Comparison of ENCODE assay signal across 8 cellular contexts in genomic region chr7:129187681-129188371, GRCh38. TPM values are rescaled to one million over a fixed set of nuclear protein-coding genes. Genes with fewer than 3 reads are reported as not detected.
DNase-seq lines count a peak whose midpoint lies in the region; ATAC-seq, FAIRE-seq and TF ChIP-seq lines count a peak whose summit lies in the region.

No MANE protein-coding gene starts in this region.

- ATAC-seq in heart left ventricle (no peak), GM12878 (no peak), lung (ENCODE audit: insufficient read depth, low FRiP score) (peak; percentile 35), upper lobe of right lung (no peak), GM18867 (IDR thresholded peaks at IDR 0.05; ENCODE audit: unreplicated experiment) (no peak)

- POLR2A ChIA-PET in GM12878 (lab: Charles Lee), result no interaction called here

- H3K36me3 ChIP-seq in heart left ventricle, result no peaks in the 10 kb centered on the region
- no peaks in the 10 kb centered on the region for H3K36me3 ChIP-seq in GM12878 (ENCODE audit: control insufficient read depth in 2 of 2, insufficient read depth in 2 of 2, low read length in 1 of 2)
- H3K36me3 ChIP-seq in lung (ENCODE audit: control insufficient read depth in 2 of 2, insufficient read depth in 2 of 2, low read length in 2 of 2), result no peaks in the 10 kb centered on the region
- H3K36me3 ChIP-seq in upper lobe of right lung, result no peaks in the 10 kb centered on the region

- no peaks in the 10 kb centered on the region for H4K20me1 ChIP-seq in GM12878 (ENCODE audit: control insufficient read depth, insufficient read depth)

- BruUV-seq in GM12878 (replicated peaks; lab: Mats Ljungman, UMichigan), result no TSS peak

- H3K4me3 ChIP-seq in heart left ventricle (peak overlapping the region in 11 of 12 donors; percentile 56 to 93 (median 84)), GM12878 (peak overlapping the region; percentile 92; the same call in 1 of the 2 replicates), lung (peak overlapping the region; percentile 44), upper lobe of right lung (peak overlapping the region; percentile 59)

- no peak for FAIRE-seq in GM12878 (lab: Jason Lieb, UNC)

- DNase-seq in heart left ventricle (no peak), cardiac septum (ENCODE audit: low spot score) (no peak), GM12878 (ENCODE audit: low read depth, low spot score) (no peak), lung (ENCODE audit: low spot score) (no peak), upper lobe of right lung (no peak), NCI-H69 (lab: John Stamatoyannopoulos, UW) (no peak)
- no peak for DNase-seq in effector CD8-positive, alpha-beta T cell (lab: John Stamatoyannopoulos, UW)

- peak overlapping the region; percentile 75 for H2AFZ ChIP-seq in GM12878 (ENCODE audit: control insufficient read depth, low read depth, low read length)

- CTCF ChIA-PET in GM12878 (lab: Yijun Ruan, JAX), result no interaction called here

- H3K4me1 ChIP-seq in heart left ventricle (peaks cover 0 to 29% (median 6%) of the 10 kb centered on the region in 12 donors), GM12878 (ENCODE audit: control insufficient read depth, insufficient read depth, low read length) (peaks cover 8% of the 10 kb centered on the region), lung (ENCODE audit: control insufficient read depth in 2 of 2, insufficient read depth in 2 of 2, low read length in 2 of 2) (peaks cover 3 to 8% of the 10 kb centered on the region in 2 donors), upper lobe of right lung (peaks cover 6% of the 10 kb centered on the region)

- H3K4me2 ChIP-seq in GM12878 (ENCODE audit: control insufficient read depth, insufficient read depth), result peak overlapping the region; percentile 99

- RAD21 ChIA-PET in GM12878 (lab: Charles Lee; ENCODE audit: unreplicated experiment), result no interaction called here

- in situ Hi-C loops in GM12878 (cut with MboI), result no loop called here

- peak overlapping the region in 5 of 12 donors; percentile 23 to 67 (median 39) for H3K27ac ChIP-seq in heart left ventricle
- no peak overlapping the region for H3K27ac ChIP-seq in GM12878 (ENCODE audit: control insufficient read depth, insufficient read depth)
- H3K27ac ChIP-seq in lung (ENCODE audit: low read depth in 1 of 2, low read length in 1 of 2), result no peak overlapping the region
- H3K27ac ChIP-seq in upper lobe of right lung, result no peak overlapping the region

- intact Hi-C loops in heart left ventricle (cut with DNase I), result no loop called here
- intact Hi-C loops in cardiac septum (cut with DNase I), result no loop called here
- intact Hi-C loops in GM12878 (cut with micrococcal nuclease; ENCODE audit: unreplicated experiment), result no loop called here
- intact Hi-C loops in upper lobe of right lung (cut with DNase I), result no loop called here

- TF ChIP-seq POLR2A in heart left ventricle (IDR thresholded peaks at IDR 0.05) (no peak), GM12878 (IDR thresholded peaks at IDR 0.05; ENCODE audit: low read depth, low read length) (no peak)

- peaks cover 0 to 37% (median 0%) of the 10 kb centered on the region in 9 donors for H3K27me3 ChIP-seq in heart left ventricle
- H3K27me3 ChIP-seq in GM12878 (replicated peaks in 1 of 2; ENCODE audit: control insufficient read depth in 2 of 2, insufficient read depth in 2 of 2, low read length in 1 of 2), result 0 out of 4 replicates have a peak, but pooled peaks cover 0 to 1% of the 10 kb centered on the region in 2 experiments
- peaks cover 7% of the 10 kb centered on the region for H3K27me3 ChIP-seq in lung (ENCODE audit: control insufficient read depth, insufficient read depth)
- H3K27me3 ChIP-seq in upper lobe of right lung, result peaks cover 42% of the 10 kb centered on the region

- no peaks in the 10 kb centered on the region; the same call in 1 of the 2 replicates for H3K79me2 ChIP-seq in GM12878 (ENCODE audit: control insufficient read depth, insufficient read depth, low read length)

- no peak for TF ChIP-seq EP300 in GM12878 (IDR thresholded peaks at IDR 0.05; ENCODE audit: borderline replicate concordance in 1 of 2, control insufficient read depth in 1 of 2, low read depth in 2 of 2, low read length in 2 of 2)

- SMC1A ChIA-PET in GM12878 (lab: Charles Lee; ENCODE audit: uncharacterized antibody, unreplicated experiment), result no interaction called here

- no peak for TF ChIP-seq RAD21 in GM12878 (IDR thresholded peaks at IDR 0.05; ENCODE audit: insufficient read depth, low read depth, low read length)

- peak overlapping the region; percentile 73 for H3K9ac ChIP-seq in GM12878 (ENCODE audit: control insufficient read depth, insufficient read depth, low read length)

- no peak for TF ChIP-seq CTCF in heart left ventricle (IDR thresholded peaks at IDR 0.05)
- TF ChIP-seq CTCF in GM12878 (IDR thresholded peaks at IDR 0.05 in 2 of 3, conservative IDR thresholded peaks at IDR 0.05 in 1 of 3; ENCODE audit: control insufficient read depth in 2 of 3, extremely low read depth in 1 of 3, insufficient read depth in 1 of 3, low read depth in 3 of 3, low read length in 3 of 3), result no peak
- TF ChIP-seq CTCF in lung (IDR thresholded peaks at IDR 0.05; ENCODE audit: control extremely low read depth, extremely low read depth), result no peak
- TF ChIP-seq CTCF in upper lobe of right lung (IDR thresholded peaks at IDR 0.05), result no peak

- H3K9me3 ChIP-seq in heart left ventricle (no peaks in the 10 kb centered on the region), GM12878 (replicated peaks; ENCODE audit: control insufficient read depth, insufficient read depth, low read length) (no peaks in the 10 kb centered on the region), lung (ENCODE audit: control insufficient read depth in 2 of 2, insufficient read depth in 1 of 2, low read length in 1 of 2) (no peaks in the 10 kb centered on the region), upper lobe of right lung (no peaks in the 10 kb centered on the region)

- WGBS in heart left ventricle, 4 donors, result 29 to 32% (median 30%) methylated on average over 14 of the region's 14 CpGs
- 56% methylated on average over 14 of the region's 14 CpGs for WGBS in GM12878 (ENCODE audit: insufficient coverage, insufficient replicate concordance, low lambda C conversion rate, missing lambda C conversion rate)
- WGBS in lung, 2 donors, result 32 to 36% methylated on average over 14 of the region's 14 CpGs

RNA-seq across cellular contexts. Expression of gene SMO, which starts 0.6 kb away (rescaled TPM):
- total RNA-seq in heart left ventricle (1 to 10 TPM; 3.1 to 7.3 (median 3.9) TPM), cardiac septum (4.7 TPM), GM12878 (2014; rRNA removed) (7.8 and 8.2 TPM in 2 replicates), GM12878 (2014; rRNA removed; fragmentation: Illumina TruSeq; extraction: Trizol) (3.0 and 3.3 TPM in 2 replicates), GM12878 (2021) (9.6 and 11.2 TPM in 2 replicates), lung (10 to 100 TPM in 1 of 2 donors, 1 to 10 TPM in 1; 4.6 to 19.3 TPM), upper lobe of right lung (4.0 TPM)
- polyA plus RNA-seq in heart left ventricle (1 to 10 TPM; 1.7 to 3.4 TPM), GM12878 (2011; rRNA removed) (0.91 and 1.5 TPM in 2 replicates), GM12878 (2014; fragmentation: Illumina TruSeq; extraction: Trizol) (3.2 and 4.6 TPM in 2 replicates), GM12878 (2014; fragmentation: Nextera tagmentation; extraction: Ambion mirVana) (under 1 TPM; 0.40 to 0.62 TPM), GM12878 (2014; rRNA removed) (8.2 and 8.3 TPM in 2 replicates), GM12878 (2016; fragmentation: Nextera tagmentation; extraction: Ambion mirVana) (1 to 10 TPM; 1.1 to 1.9 TPM), lung (1 to 10 TPM in 1 of 2 donors, under 1 TPM in 1; 0.87 to 2.5 TPM)
- total RNA-seq in GM12878 (2013; cell fraction: nucleolus; rRNA removed), result 7.3 and 7.8 TPM in 2 replicates
- 5.7 TPM for polyA plus RNA-seq in GM12878 (2011; ENCODE audit: low read depth)
- 2.2 and 2.4 TPM in 2 replicates for polyA plus RNA-seq in GM12878 (2011; cell fraction: cytosol; rRNA removed)
- 5.9 and 8.6 TPM in 2 replicates for polyA plus RNA-seq in GM12878 (2011; cell fraction: nucleus; rRNA removed)
- 12.4 and 13.1 TPM in 2 replicates for polyA plus RNA-seq in GM12878 (2012)
- polyA minus RNA-seq in GM12878 (2011; rRNA and poly(A)+ RNA removed), result 3.5 and 7.3 TPM in 2 replicates
- 0.83 and 1.3 TPM in 2 replicates for polyA minus RNA-seq in GM12878 (2011; cell fraction: cytosol; rRNA and poly(A)+ RNA removed)
- 1.3 TPM in 2 replicates for polyA minus RNA-seq in GM12878 (2011; cell fraction: nucleus; rRNA and poly(A)+ RNA removed)

RNA-seq across cellular contexts. Expression of gene AHCYL2, which starts 37.0 kb away (rescaled TPM):
- 1 to 10 TPM; 3.6 to 7.6 (median 6.5) TPM for total RNA-seq in heart left ventricle
- polyA plus RNA-seq in heart left ventricle, result 1 to 10 TPM; 1.3 to 5.6 TPM
- total RNA-seq in cardiac septum, result 5.9 TPM
- 19.4 and 28.2 TPM in 2 replicates for total RNA-seq in GM12878 (2013; cell fraction: nucleolus; rRNA removed)
- total RNA-seq in GM12878 (2014; rRNA removed), result 6.0 and 6.7 TPM in 2 replicates
- total RNA-seq in GM12878 (2014; rRNA removed; fragmentation: Illumina TruSeq; extraction: Trizol), result 4.7 and 5.5 TPM in 2 replicates
- total RNA-seq in GM12878 (2021), result 7.0 and 8.3 TPM in 2 replicates
- polyA plus RNA-seq in GM12878 (2011; ENCODE audit: low read depth), result 2.7 TPM
- 29.1 and 31.4 TPM in 2 replicates for polyA plus RNA-seq in GM12878 (2011; rRNA removed)
- 13.4 and 16.4 TPM in 2 replicates for polyA plus RNA-seq in GM12878 (2011; cell fraction: cytosol; rRNA removed)
- polyA plus RNA-seq in GM12878 (2011; cell fraction: nucleus; rRNA removed), result 23.3 and 25.6 TPM in 2 replicates
- 3.2 and 4.4 TPM in 2 replicates for polyA plus RNA-seq in GM12878 (2012)
- polyA plus RNA-seq in GM12878 (2014; fragmentation: Illumina TruSeq; extraction: Trizol), result 7.7 and 9.8 TPM in 2 replicates
- polyA plus RNA-seq in GM12878 (2014; fragmentation: Nextera tagmentation; extraction: Ambion mirVana), result 1 to 10 TPM; 1.7 to 2.0 TPM
- polyA plus RNA-seq in GM12878 (2014; rRNA removed), result 5.0 and 6.1 TPM in 2 replicates
- 1 to 10 TPM; 3.5 to 4.4 TPM for polyA plus RNA-seq in GM12878 (2016; fragmentation: Nextera tagmentation; extraction: Ambion mirVana)
- 30.6 and 31.0 TPM in 2 replicates for polyA minus RNA-seq in GM12878 (2011; rRNA and poly(A)+ RNA removed)
- polyA minus RNA-seq in GM12878 (2011; cell fraction: cytosol; rRNA and poly(A)+ RNA removed), result 8.3 and 9.8 TPM in 2 replicates
- polyA minus RNA-seq in GM12878 (2011; cell fraction: nucleus; rRNA and poly(A)+ RNA removed), result 13.5 and 15.2 TPM in 2 replicates
- 100 to 1,000 TPM; 117 to 172 TPM for total RNA-seq in lung
- polyA plus RNA-seq in lung, result 10 to 100 TPM; 16.3 to 70.8 TPM
- total RNA-seq in upper lobe of right lung, result 106 TPM

RNA-seq across cellular contexts. Expression of gene TSPAN33, which starts 43.3 kb away (rescaled TPM):
- total RNA-seq in heart left ventricle (10 to 100 TPM in 4 of 9 donors, 1 to 10 TPM in 5; 4.9 to 21.5 (median 8.9) TPM), cardiac septum (9.9 TPM), GM12878 (2014; rRNA removed) (108 and 109 TPM in 2 replicates), GM12878 (2014; rRNA removed; fragmentation: Illumina TruSeq; extraction: Trizol) (77.8 and 78.8 TPM in 2 replicates), GM12878 (2021) (113 and 122 TPM in 2 replicates), lung (1 to 10 TPM; 4.5 to 7.3 TPM), upper lobe of right lung (6.2 TPM)
- polyA plus RNA-seq in heart left ventricle (1 to 10 TPM; 3.0 to 5.6 TPM), GM12878 (2011; rRNA removed) (89.1 and 123 TPM in 2 replicates), GM12878 (2014; fragmentation: Illumina TruSeq; extraction: Trizol) (78.5 and 94.8 TPM in 2 replicates), GM12878 (2014; fragmentation: Nextera tagmentation; extraction: Ambion mirVana) (10 to 100 TPM; 17.8 to 30.0 TPM), GM12878 (2014; rRNA removed) (95.6 and 99.0 TPM in 2 replicates), GM12878 (2016; fragmentation: Nextera tagmentation; extraction: Ambion mirVana) (10 to 100 TPM; 12.0 to 15.8 TPM), lung (1 to 10 TPM; 3.3 to 8.2 TPM)
- 84.1 and 97.9 TPM in 2 replicates for total RNA-seq in GM12878 (2013; cell fraction: nucleolus; rRNA removed)
- 145 TPM for polyA plus RNA-seq in GM12878 (2011; ENCODE audit: low read depth)
- polyA plus RNA-seq in GM12878 (2011; cell fraction: cytosol; rRNA removed), result 153 and 156 TPM in 2 replicates
- 104 and 146 TPM in 2 replicates for polyA plus RNA-seq in GM12878 (2011; cell fraction: nucleus; rRNA removed)
- polyA plus RNA-seq in GM12878 (2012), result 192 and 193 TPM in 2 replicates
- 183 and 197 TPM in 2 replicates for polyA minus RNA-seq in GM12878 (2011; rRNA and poly(A)+ RNA removed)
- 46.8 and 47.3 TPM in 2 replicates for polyA minus RNA-seq in GM12878 (2011; cell fraction: cytosol; rRNA and poly(A)+ RNA removed)
- polyA minus RNA-seq in GM12878 (2011; cell fraction: nucleus; rRNA and poly(A)+ RNA removed), result 43.9 and 58.9 TPM in 2 replicates
